Comparison of ENCODE assay signal across 8 cellular contexts in the genomic region with DNA sequence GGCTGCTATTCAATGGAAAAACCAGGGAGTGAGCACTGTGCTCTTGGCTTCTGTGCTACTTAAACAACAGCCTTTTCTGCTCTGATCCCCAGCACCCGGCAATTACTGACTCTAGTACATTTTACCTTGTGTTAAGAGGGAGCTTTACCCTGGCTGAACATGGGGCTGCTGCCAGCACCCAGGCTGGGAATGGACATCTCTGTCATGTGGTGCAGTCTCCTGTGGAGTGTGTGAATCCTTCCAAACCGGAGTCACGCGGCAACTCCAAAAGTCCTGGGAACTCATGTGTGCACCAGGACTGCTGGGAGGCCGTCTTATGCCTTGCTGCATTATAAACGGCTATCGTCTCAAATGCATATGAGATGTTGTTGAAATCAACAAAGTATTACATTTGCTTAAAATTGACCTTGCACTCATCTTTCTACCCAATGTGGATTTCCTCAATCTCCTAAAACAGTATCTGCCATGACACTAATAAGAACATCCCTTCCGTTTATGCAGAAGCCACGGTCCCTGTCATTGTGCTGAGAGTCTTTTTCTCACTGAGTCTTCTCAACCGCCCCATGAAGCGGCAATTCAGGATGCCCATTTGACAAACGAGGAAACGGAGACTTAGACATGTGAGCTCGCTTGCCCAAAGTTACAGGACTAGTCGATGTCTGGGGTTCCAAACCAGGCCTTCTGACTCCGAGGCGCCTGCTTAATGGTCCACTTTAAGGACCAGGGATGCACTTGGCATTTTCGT. TPM values are rescaled to one million over a fixed set of nuclear protein-coding genes. Genes with fewer than 3 reads are reported as not detected.
DNase-seq lines count a peak whose midpoint lies in the region; ATAC-seq, FAIRE-seq and TF ChIP-seq lines count a peak whose summit lies in the region.

No MANE protein-coding gene starts in this region.

- H3K4me1 ChIP-seq in KMS-11 (ENCODE audit: low read depth, poor library complexity, severe bottlenecking) (peaks cover 9% of the 10 kb centered on the region), astrocyte (ENCODE audit: insufficient read depth, low read length) (peaks cover 40% of the 10 kb centered on the region), iPS-20b (ENCODE audit: insufficient read depth, low read length) (peaks cover 25% of the 10 kb centered on the region; the same call in 1 of the 2 replicates), left lung (peaks cover 17 to 59% of the 10 kb centered on the region in 2 donors)

- H3K36me3 Mint-ChIP-seq in astrocyte (ENCODE audit: low read depth, unreplicated experiment), result no peaks in the 10 kb centered on the region
- peaks cover 4 to 18% of the 10 kb centered on the region in 2 donors for H3K36me3 Mint-ChIP-seq in stimulated activated naive B cell treated with anti-CD40 and anti-IgM and Interleukin-4, amounts not matched to agents 10 μg/mL and 1 μg/mL and 100 μg/mL, for 72 hours

- H3K79me2 ChIP-seq in KMS-11 (ENCODE audit: insufficient read depth, low read depth) (no peaks in the 10 kb centered on the region), astrocyte (ENCODE audit: insufficient read depth, low read length) (peaks cover 40% of the 10 kb centered on the region)

- no peak for FAIRE-seq in astrocyte (lab: Jason Lieb, UNC)

- no peak overlapping the region for H3K27ac ChIP-seq in KMS-11
- H3K27ac ChIP-seq in astrocyte (ENCODE audit: low read depth, low read length), result no peak overlapping the region
- no peak overlapping the region for H3K27ac ChIP-seq in iPS-20b (ENCODE audit: low read length)
- peak overlapping the region in 1 of 2 donors; percentile 85 for H3K27ac ChIP-seq in left lung

- TF ChIP-seq CTCF in KMS-11 (conservative IDR thresholded peaks at IDR 0.05; ENCODE audit: low read depth, low read length) (no peak), astrocyte (IDR thresholded peaks at IDR 0.05; ENCODE audit: insufficient read depth, low read depth, low read length) (no peak), left lung (IDR thresholded peaks at IDR 0.05) (no peak)

- H3K9me3 Mint-ChIP-seq in astrocyte (ENCODE audit: unreplicated experiment), result no peaks in the 10 kb centered on the region
- no peaks in the 10 kb centered on the region for H3K9me3 Mint-ChIP-seq in stimulated activated naive B cell treated with anti-CD40 and anti-IgM and Interleukin-4, amounts not matched to agents 10 μg/mL and 1 μg/mL and 100 μg/mL, for 72 hours

- H4K20me1 ChIP-seq in KMS-11 (ENCODE audit: insufficient read depth) (no peaks in the 10 kb centered on the region), astrocyte (ENCODE audit: insufficient read depth, low read length) (peaks cover under 1% of the 10 kb centered on the region)

- H3K9ac ChIP-seq in KMS-11 (no peak overlapping the region), astrocyte (ENCODE audit: low read length) (peak overlapping the region; percentile 85), iPS-20b (ENCODE audit: low read depth, low read length) (peak overlapping the region; percentile 50; the same call in 1 of the 2 replicates)

- H3K4me2 ChIP-seq in KMS-11, result peak overlapping the region; percentile 72
- H3K4me2 ChIP-seq in astrocyte (ENCODE audit: low read length), result peak overlapping the region; percentile 93

- H3K9me3 ChIP-seq in astrocyte (ENCODE audit: insufficient read depth, low read depth, low read length), result no peaks in the 10 kb centered on the region
- no peaks in the 10 kb centered on the region for H3K9me3 ChIP-seq in iPS-20b (ENCODE audit: insufficient read depth, low read depth, low read length)
- no peaks in the 10 kb centered on the region for H3K9me3 ChIP-seq in left lung

- H3K27me3 Mint-ChIP-seq in astrocyte (ENCODE audit: low read depth, unreplicated experiment), result peaks cover 16% of the 10 kb centered on the region
- H3K27me3 Mint-ChIP-seq in stimulated activated naive B cell treated with anti-CD40 and anti-IgM and Interleukin-4, amounts not matched to agents 10 μg/mL and 1 μg/mL and 100 μg/mL, for 72 hours, result peaks cover 5% of the 10 kb centered on the region in 2 donors

- H3K36me3 ChIP-seq in KMS-11 (ENCODE audit: insufficient read depth) (no peaks in the 10 kb centered on the region), astrocyte (ENCODE audit: insufficient read depth, low read length) (no peaks in the 10 kb centered on the region), iPS-20b (ENCODE audit: insufficient read depth, low read depth, low read length) (no peaks in the 10 kb centered on the region), left lung (no peaks in the 10 kb centered on the region)

- DNase-seq in astrocyte (ENCODE audit: low read depth) (no peak), NCI-H2227 (lab: John Stamatoyannopoulos, UW; ENCODE audit: unreplicated experiment) (no peak), left lung (no peak)
- DNase-seq in stimulated activated naive B cell treated with anti-CD40 and anti-IgM and Interleukin-4, amounts not matched to agents 10 μg/mL and 1 μg/mL and 100 μg/mL, for 72 hours, result no peak

- H3K4me1 Mint-ChIP-seq in astrocyte (ENCODE audit: low read depth, unreplicated experiment), result peaks cover 39% of the 10 kb centered on the region
- peaks cover 21 to 33% of the 10 kb centered on the region in 2 donors for H3K4me1 Mint-ChIP-seq in stimulated activated naive B cell treated with anti-CD40 and anti-IgM and Interleukin-4, amounts not matched to agents 10 μg/mL and 1 μg/mL and 100 μg/mL, for 72 hours

- intact Hi-C loops in left lung (cut with DNase I), result no loop called here

- peak overlapping the region; percentile 93 for H2AFZ ChIP-seq in KMS-11 (ENCODE audit: low read depth)
- peak overlapping the region; percentile 82 for H2AFZ ChIP-seq in astrocyte (ENCODE audit: low read depth, low read length)

- no peak overlapping the region for H3K4me3 ChIP-seq in KMS-11 (IDR thresholded peaks at IDR 0.05; ENCODE audit: insufficient read depth, low read depth, low read length)
- H3K4me3 ChIP-seq in astrocyte (ENCODE audit: insufficient read depth, low read depth, low read length), result peak overlapping the region; percentile 60
- peak overlapping the region; percentile 79 for H3K4me3 ChIP-seq in iPS-20b (ENCODE audit: low read length)
- peak overlapping the region in 1 of 2 donors; percentile 87 for H3K4me3 ChIP-seq in left lung

- no peak for ATAC-seq in stimulated activated naive B cell treated with anti-CD40 and anti-IgM and Interleukin-4, amounts not matched to agents 10 μg/mL and 1 μg/mL and 100 μg/mL, for 72 hours (replicated peaks)
- ATAC-seq in GM21529 (IDR thresholded peaks at IDR 0.05; ENCODE audit: unreplicated experiment) (no peak), HG03521 (IDR thresholded peaks at IDR 0.05; ENCODE audit: unreplicated experiment) (no peak), left lung (no peak)

- no peaks in the 10 kb centered on the region; the same call in 1 of the 2 replicates for H3K27me3 ChIP-seq in KMS-11 (ENCODE audit: insufficient read depth, low read depth)
- no peaks in the 10 kb centered on the region for H3K27me3 ChIP-seq in astrocyte (ENCODE audit: insufficient read depth, low read length)
- H3K27me3 ChIP-seq in iPS-20b (ENCODE audit: insufficient read depth, low read length), result peaks cover 67% of the 10 kb centered on the region
- H3K27me3 ChIP-seq in left lung, result no peaks in the 10 kb centered on the region

- H3K27ac Mint-ChIP-seq in astrocyte (ENCODE audit: unreplicated experiment), result peak overlapping the region; percentile 50
- H3K27ac Mint-ChIP-seq in stimulated activated naive B cell treated with anti-CD40 and anti-IgM and Interleukin-4, amounts not matched to agents 10 μg/mL and 1 μg/mL and 100 μg/mL, for 72 hours, result peak overlapping the region; percentile 9

- peak overlapping the region; percentile 89 for H3K4me3 Mint-ChIP-seq in astrocyte (ENCODE audit: unreplicated experiment)
- H3K4me3 Mint-ChIP-seq in stimulated activated naive B cell treated with anti-CD40 and anti-IgM and Interleukin-4, amounts not matched to agents 10 μg/mL and 1 μg/mL and 100 μg/mL, for 72 hours, result peak overlapping the region; percentile 83 to 88

RNA-seq across cellular contexts. Expression of a gene that starts 0.9 kb away (rescaled TPM):
- 260 and 357 TPM in 2 replicates for total RNA-seq in astrocyte
- total RNA-seq in left lung, result 100 to 1,000 TPM; 395 to 485 TPM
